17 cellular contexts compared by ENCODE assay signal in the genomic region with DNA sequence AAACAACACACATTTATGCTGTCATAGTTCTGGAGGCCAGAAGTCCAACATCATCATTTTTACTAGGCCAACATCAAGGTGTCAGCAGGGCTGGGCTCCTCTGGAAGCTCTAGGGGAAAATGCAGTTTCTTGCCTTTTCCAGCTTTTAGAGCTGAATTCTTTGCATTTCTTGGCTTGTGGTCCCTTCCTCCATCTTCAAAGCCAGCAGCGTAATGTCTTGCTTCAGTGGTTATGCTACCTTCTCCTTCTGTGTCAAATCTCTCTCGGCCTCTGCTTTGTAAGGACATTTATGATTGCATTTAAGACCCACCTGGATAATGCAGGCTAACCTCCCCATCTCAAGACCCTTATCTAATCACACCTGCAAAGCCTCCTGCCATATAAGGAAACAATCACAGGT.
DNase-seq lines count a peak whose midpoint lies in the region; ATAC-seq and TF ChIP-seq lines count a peak whose summit lies in the region.
"Had no signal": no experiment of that assay in that cellular context is flagged by ENCODE, and none has a peak within 500 bp of the region (broad histone marks: within the 10 kb centered on the region; RNA-seq: fewer than 3 reads in every experiment).

No MANE protein-coding gene starts in this region.

- no peak for TF ChIP-seq RAD21 in neural cell (conservative IDR thresholded peaks at IDR 0.05)

- H3K9me3 Mint-ChIP-seq in effector memory CD8-positive, alpha-beta T cell = no peaks in the 10 kb centered on the region
- H3K9me3 Mint-ChIP-seq: CD4-positive, CD25-positive, alpha-beta regulatory T cell; HFFc6 had no signal

- H3K36me3 ChIP-seq in left ventricle myocardium inferior = no peaks in the 10 kb centered on the region
- H3K36me3 ChIP-seq in neural cell (ENCODE audit: insufficient read depth, low read length) = no peaks in the 10 kb centered on the region
- no peaks in the 10 kb centered on the region for H3K36me3 ChIP-seq in thymus (ENCODE audit: control insufficient read depth, insufficient read depth)

- H3K27me3 ChIP-seq in left ventricle myocardium inferior (ENCODE audit: low read depth) (no peaks in the 10 kb centered on the region), neural cell (ENCODE audit: insufficient read depth, low read depth, low read length) (no peaks in the 10 kb centered on the region), thymus (ENCODE audit: control insufficient read depth, insufficient read depth) (no peaks in the 10 kb centered on the region)

- no peaks in the 10 kb centered on the region for H3K79me2 ChIP-seq in neural cell (replicated peaks; ENCODE audit: insufficient read depth, low read length)

- no peak for TF ChIP-seq CTCF in left ventricle myocardium inferior (IDR thresholded peaks at IDR 0.05; ENCODE audit: borderline replicate concordance)
- no peak for TF ChIP-seq CTCF in neural cell (IDR thresholded peaks at IDR 0.05; ENCODE audit: poor library complexity, severe bottlenecking)

- H3F3A ChIP-seq in neural cell (ENCODE audit: insufficient read depth, low read length, poor library complexity, severe bottlenecking) = peaks cover 16% of the 10 kb centered on the region

- no peaks in the 10 kb centered on the region for H3K9me3 ChIP-seq in left ventricle myocardium inferior (replicated peaks)
- H3K9me3 ChIP-seq in neural cell (ENCODE audit: low read length) = no peaks in the 10 kb centered on the region
- no peaks in the 10 kb centered on the region for H3K9me3 ChIP-seq in thymus (ENCODE audit: control insufficient read depth)

- H3K27me3 Mint-ChIP-seq in effector memory CD8-positive, alpha-beta T cell = peaks cover 0 to 4% of the 10 kb centered on the region in 2 donors

- 37% methylated on average over 2 of the region's 2 CpGs for WGBS in thymus

- no peak overlapping the region for H2AFZ ChIP-seq in neural cell (ENCODE audit: low read depth, low read length)

- H3K36me3 Mint-ChIP-seq in effector memory CD8-positive, alpha-beta T cell (ENCODE audit: insufficient read depth) = no peaks in the 10 kb centered on the region
- H3K36me3 Mint-ChIP-seq: CD4-positive, CD25-positive, alpha-beta regulatory T cell had no signal

- H3K27ac ChIP-seq in left ventricle myocardium inferior (replicated peaks) (peak overlapping the region; percentile 89), neural cell (ENCODE audit: low read length) (peak overlapping the region; percentile 94), thymus (ENCODE audit: low read depth) (peak overlapping the region; percentile 47)
- H3K27ac ChIP-seq: 22Rv1 had no signal

- peaks cover 53% of the 10 kb centered on the region for H3K4me1 ChIP-seq in left ventricle myocardium inferior
- H3K4me1 ChIP-seq in thymus (ENCODE audit: control insufficient read depth, insufficient read depth, low read length) = peaks cover 58% of the 10 kb centered on the region

- H3K4me3 Mint-ChIP-seq in effector memory CD8-positive, alpha-beta T cell = no peak overlapping the region
- H3K4me3 Mint-ChIP-seq: CD4-positive, CD25-positive, alpha-beta regulatory T cell; HFFc6 had no signal

- no peak for TF ChIP-seq EP300 in neural cell (conservative IDR thresholded peaks at IDR 0.05; ENCODE audit: poor library complexity, severe bottlenecking)

- no peaks in the 10 kb centered on the region for H4K20me1 ChIP-seq in neural cell (ENCODE audit: insufficient read depth)

- intact Hi-C loops in left ventricle myocardium inferior (cut with micrococcal nuclease) (no loop called here), left ventricle myocardium superior (cut with micrococcal nuclease) (no loop called here)

- H3K4me1 Mint-ChIP-seq in effector memory CD8-positive, alpha-beta T cell (ENCODE audit: low read depth in 2 of 2) = no peaks in the 10 kb centered on the region

- no peak overlapping the region for H3K4me2 ChIP-seq in neural cell (ENCODE audit: low read length)

- peak overlapping the region; percentile 63 for H3K9ac ChIP-seq in neural cell (ENCODE audit: low read length)

- no peak for DNase-seq in left ventricle myocardium inferior
- no peak for DNase-seq in left ventricle myocardium superior
- peak; percentile 7 for DNase-seq in astrocyte of the hippocampus (ENCODE audit: low read depth, low spot score)
- DNase-seq in ureter (ENCODE audit: low spot score) = no peak
- DNase-seq in RKO (ENCODE audit: low spot score) = no peak
- DNase-seq in effector memory CD8-positive, alpha-beta T cell = no peak
- DNase-seq: Calu3; CD4-positive, CD25-positive, alpha-beta regulatory T cell; DMS 273 treated with DMSO at 0.1 percent for 48 hours; DMS79; GDM1; HCEC 1CT; HFFc6 had no signal

- ATAC-seq in left ventricle myocardium superior = no peak
- ATAC-seq in effector memory CD8-positive, alpha-beta T cell (replicated peaks) = no peak
- ATAC-seq: HepG2 had no signal

- H3K9me2 ChIP-seq in neural cell (ENCODE audit: insufficient read depth, low read length) = no peaks in the 10 kb centered on the region

- H3K27ac Mint-ChIP-seq in effector memory CD8-positive, alpha-beta T cell = peak overlapping the region in 1 of 2 donors; percentile 38
- H3K27ac Mint-ChIP-seq: HFFc6 had no signal

- H3K4me3 ChIP-seq in left ventricle myocardium inferior (no peak overlapping the region), neural cell (ENCODE audit: low read length) (no peak overlapping the region), thymus (ENCODE audit: low read length) (no peak overlapping the region)

TF ChIP-seq in neural cell, 6 proteins besides CTCF, POLR2A, EP300 and RAD21:
- TF ChIP-seq, protein P1, sequence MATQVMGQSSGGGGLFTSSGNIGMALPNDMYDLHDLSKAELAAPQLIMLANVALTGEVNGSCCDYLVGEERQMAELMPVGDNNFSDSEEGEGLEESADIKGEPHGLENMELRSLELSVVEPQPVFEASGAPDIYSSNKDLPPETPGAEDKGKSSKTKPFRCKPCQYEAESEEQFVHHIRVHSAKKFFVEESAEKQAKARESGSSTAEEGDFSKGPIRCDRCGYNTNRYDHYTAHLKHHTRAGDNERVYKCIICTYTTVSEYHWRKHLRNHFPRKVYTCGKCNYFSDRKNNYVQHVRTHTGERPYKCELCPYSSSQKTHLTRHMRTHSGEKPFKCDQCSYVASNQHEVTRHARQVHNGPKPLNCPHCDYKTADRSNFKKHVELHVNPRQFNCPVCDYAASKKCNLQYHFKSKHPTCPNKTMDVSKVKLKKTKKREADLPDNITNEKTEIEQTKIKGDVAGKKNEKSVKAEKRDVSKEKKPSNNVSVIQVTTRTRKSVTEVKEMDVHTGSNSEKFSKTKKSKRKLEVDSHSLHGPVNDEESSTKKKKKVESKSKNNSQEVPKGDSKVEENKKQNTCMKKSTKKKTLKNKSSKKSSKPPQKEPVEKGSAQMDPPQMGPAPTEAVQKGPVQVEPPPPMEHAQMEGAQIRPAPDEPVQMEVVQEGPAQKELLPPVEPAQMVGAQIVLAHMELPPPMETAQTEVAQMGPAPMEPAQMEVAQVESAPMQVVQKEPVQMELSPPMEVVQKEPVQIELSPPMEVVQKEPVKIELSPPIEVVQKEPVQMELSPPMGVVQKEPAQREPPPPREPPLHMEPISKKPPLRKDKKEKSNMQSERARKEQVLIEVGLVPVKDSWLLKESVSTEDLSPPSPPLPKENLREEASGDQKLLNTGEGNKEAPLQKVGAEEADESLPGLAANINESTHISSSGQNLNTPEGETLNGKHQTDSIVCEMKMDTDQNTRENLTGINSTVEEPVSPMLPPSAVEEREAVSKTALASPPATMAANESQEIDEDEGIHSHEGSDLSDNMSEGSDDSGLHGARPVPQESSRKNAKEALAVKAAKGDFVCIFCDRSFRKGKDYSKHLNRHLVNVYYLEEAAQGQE (IDR thresholded peaks at IDR 0.05; ENCODE audit: borderline replicate concordance) = no peak
TF ChIP-seq in neural cell: peak in this region for 0.
